1 cellular context compared by ENCODE assay signal in the genomic region with DNA sequence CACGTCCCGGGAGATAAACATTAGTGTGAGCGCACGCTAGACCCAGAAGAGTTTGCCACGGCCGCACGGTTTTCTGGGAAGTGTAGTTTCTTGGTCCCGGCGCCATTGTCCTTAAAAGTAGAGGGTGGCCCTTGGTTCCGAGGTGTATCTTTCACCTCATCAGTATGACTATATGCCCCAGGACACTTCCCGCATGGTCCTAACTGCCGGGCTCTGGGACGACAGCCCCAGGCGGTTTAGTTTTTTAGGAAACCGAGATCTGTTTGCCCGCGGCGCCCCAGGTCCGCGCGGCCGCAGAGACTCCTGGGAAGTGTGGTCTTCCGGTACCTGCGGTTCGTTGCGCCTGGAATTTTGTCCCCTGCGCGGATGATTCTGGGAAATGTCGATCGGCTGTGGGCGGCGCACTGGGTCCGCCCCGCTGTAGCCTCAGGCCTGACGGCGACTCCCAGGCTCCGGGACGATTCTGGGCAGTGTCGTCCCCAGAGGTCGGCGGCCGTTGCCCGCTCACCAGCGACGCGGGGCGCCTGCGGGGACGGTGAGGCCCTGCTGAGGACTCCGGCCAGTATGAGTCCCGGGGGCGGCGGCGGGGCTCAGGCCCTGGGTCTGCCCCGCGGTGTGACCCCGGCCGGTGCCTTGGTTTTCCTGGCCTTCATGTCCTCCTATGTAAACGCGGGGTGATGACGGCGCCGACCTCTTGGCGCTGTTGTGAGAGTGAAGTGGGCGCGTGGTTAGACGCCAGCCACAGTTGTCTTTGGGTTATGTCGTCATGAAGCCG.
TF ChIP-seq lines count a peak whose summit lies in the region.

Gene ZNF181 (plus strand): TSS at position 418 of the 775 bp plus-strand sequence. CDS start 795 bp downstream, outside the sequence.

TF ChIP-seq in K562, 482 proteins besides CTCF, POLR2A, EP300 and RAD21 (continued from another document and continues in another):
- TF ChIP-seq FOXO4 (CRISPR knock-in tag; IDR thresholded peaks at IDR 0.05) (no peak), CEBPB (tag; IDR thresholded peaks at IDR 0.05) (no peak), ZBTB17 (CRISPR knock-in tag; IDR thresholded peaks at IDR 0.05) (peak; percentile 84), E2F5 (CRISPR knock-in tag; IDR thresholded peaks at IDR 0.05) (no peak), XRCC3 (IDR thresholded peaks at IDR 0.05) (no peak), CREB3L1 (IDR thresholded peaks at IDR 0.05; ENCODE audit: borderline replicate concordance, low read depth) (peak; percentile 88), FIP1L1 (IDR thresholded peaks at IDR 0.05; ENCODE audit: low read depth, low read length, poor library complexity, severe bottlenecking) (no peak), PHF8 (IDR thresholded peaks at IDR 0.05; ENCODE audit: borderline replicate concordance, low read length) (peak; percentile 92; the same call in 1 of the 2 replicates), POLR3A (IDR thresholded peaks at IDR 0.05; ENCODE audit: borderline replicate concordance, extremely low read depth, insufficient read depth, insufficient read length) (no peak), KAT2B (IDR thresholded peaks at IDR 0.05; ENCODE audit: low read depth, low read length) (no peak), SNAPC5 (CRISPR knock-in tag; IDR thresholded peaks at IDR 0.05) (no peak), FUS (optimal IDR thresholded peaks at IDR 0.05; ENCODE audit: low read depth, low read length) (no peak), NBN (IDR thresholded peaks at IDR 0.05; ENCODE audit: low read depth) (peak; percentile 89), ZNF436 (CRISPR knock-in tag; IDR thresholded peaks at IDR 0.05) (no peak), USF2 (CRISPR knock-in tag; IDR thresholded peaks at IDR 0.05) (peak; percentile 11; the same call in 1 of the 2 replicates), FOXP1 (CRISPR knock-in tag; IDR thresholded peaks at IDR 0.05) (peak; percentile 52; the same call in 1 of the 2 replicates), EP400 (IDR thresholded peaks at IDR 0.05) (peak; percentile 91), NRF1 (conservative IDR thresholded peaks at IDR 0.05 in 1 of 2, IDR thresholded peaks at IDR 0.05 in 1 of 2) (peak; percentile 83 to 85), E2F8 (IDR thresholded peaks at IDR 0.05; ENCODE audit: low read depth, partially characterized antibody) (peak; percentile 86), MLLT1 (IDR thresholded peaks at IDR 0.05) (peak; percentile 72 to 90), TBP (optimal IDR thresholded peaks at IDR 0.05; ENCODE audit: low read depth, low read length) (peak; percentile 71), ZNF444 (CRISPR knock-in tag; IDR thresholded peaks at IDR 0.05) (no peak)
- TF ChIP-seq, protein P1, sequence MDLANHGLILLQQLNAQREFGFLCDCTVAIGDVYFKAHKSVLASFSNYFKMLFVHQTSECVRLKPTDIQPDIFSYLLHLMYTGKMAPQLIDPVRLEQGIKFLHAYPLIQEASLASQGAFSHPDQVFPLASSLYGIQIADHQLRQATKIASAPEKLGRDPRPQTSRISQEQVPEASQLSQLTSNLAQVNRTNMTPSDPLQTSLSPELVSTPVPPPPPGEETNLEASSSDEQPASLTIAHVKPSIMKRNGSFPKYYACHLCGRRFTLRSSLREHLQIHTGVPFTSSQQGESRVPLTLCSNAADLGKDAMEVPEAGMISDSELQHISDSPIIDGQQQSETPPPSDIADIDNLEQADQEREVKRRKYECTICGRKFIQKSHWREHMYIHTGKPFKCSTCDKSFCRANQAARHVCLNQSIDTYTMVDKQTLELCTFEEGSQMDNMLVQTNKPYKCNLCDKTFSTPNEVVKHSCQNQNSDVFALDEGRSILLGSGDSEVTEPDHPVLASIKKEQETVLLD (IDR thresholded peaks at IDR 0.05), result no peak
- TF ChIP-seq, protein P2, sequence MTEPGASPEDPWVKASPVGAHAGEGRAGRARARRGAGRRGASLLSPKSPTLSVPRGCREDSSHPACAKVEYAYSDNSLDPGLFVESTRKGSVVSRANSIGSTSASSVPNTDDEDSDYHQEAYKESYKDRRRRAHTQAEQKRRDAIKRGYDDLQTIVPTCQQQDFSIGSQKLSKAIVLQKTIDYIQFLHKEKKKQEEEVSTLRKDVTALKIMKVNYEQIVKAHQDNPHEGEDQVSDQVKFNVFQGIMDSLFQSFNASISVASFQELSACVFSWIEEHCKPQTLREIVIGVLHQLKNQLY (CRISPR knock-in tag; conservative IDR thresholded peaks at IDR 0.05), result 0 out of 4 replicates have a peak, but pooled peaks of 1 of the 2 experiments have one; percentile 52
- TF ChIP-seq, protein P3, sequence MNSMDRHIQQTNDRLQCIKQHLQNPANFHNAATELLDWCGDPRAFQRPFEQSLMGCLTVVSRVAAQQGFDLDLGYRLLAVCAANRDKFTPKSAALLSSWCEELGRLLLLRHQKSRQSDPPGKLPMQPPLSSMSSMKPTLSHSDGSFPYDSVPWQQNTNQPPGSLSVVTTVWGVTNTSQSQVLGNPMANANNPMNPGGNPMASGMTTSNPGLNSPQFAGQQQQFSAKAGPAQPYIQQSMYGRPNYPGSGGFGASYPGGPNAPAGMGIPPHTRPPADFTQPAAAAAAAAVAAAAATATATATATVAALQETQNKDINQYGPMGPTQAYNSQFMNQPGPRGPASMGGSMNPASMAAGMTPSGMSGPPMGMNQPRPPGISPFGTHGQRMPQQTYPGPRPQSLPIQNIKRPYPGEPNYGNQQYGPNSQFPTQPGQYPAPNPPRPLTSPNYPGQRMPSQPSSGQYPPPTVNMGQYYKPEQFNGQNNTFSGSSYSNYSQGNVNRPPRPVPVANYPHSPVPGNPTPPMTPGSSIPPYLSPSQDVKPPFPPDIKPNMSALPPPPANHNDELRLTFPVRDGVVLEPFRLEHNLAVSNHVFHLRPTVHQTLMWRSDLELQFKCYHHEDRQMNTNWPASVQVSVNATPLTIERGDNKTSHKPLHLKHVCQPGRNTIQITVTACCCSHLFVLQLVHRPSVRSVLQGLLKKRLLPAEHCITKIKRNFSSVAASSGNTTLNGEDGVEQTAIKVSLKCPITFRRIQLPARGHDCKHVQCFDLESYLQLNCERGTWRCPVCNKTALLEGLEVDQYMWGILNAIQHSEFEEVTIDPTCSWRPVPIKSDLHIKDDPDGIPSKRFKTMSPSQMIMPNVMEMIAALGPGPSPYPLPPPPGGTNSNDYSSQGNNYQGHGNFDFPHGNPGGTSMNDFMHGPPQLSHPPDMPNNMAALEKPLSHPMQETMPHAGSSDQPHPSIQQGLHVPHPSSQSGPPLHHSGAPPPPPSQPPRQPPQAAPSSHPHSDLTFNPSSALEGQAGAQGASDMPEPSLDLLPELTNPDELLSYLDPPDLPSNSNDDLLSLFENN (IDR thresholded peaks at IDR 0.05; ENCODE audit: low read depth in 2 of 2, low read length in 2 of 2), result peak in 1 of 2 experiments; percentile 51; a peak in 1 of 4 replicates
- TF ChIP-seq, protein P4, sequence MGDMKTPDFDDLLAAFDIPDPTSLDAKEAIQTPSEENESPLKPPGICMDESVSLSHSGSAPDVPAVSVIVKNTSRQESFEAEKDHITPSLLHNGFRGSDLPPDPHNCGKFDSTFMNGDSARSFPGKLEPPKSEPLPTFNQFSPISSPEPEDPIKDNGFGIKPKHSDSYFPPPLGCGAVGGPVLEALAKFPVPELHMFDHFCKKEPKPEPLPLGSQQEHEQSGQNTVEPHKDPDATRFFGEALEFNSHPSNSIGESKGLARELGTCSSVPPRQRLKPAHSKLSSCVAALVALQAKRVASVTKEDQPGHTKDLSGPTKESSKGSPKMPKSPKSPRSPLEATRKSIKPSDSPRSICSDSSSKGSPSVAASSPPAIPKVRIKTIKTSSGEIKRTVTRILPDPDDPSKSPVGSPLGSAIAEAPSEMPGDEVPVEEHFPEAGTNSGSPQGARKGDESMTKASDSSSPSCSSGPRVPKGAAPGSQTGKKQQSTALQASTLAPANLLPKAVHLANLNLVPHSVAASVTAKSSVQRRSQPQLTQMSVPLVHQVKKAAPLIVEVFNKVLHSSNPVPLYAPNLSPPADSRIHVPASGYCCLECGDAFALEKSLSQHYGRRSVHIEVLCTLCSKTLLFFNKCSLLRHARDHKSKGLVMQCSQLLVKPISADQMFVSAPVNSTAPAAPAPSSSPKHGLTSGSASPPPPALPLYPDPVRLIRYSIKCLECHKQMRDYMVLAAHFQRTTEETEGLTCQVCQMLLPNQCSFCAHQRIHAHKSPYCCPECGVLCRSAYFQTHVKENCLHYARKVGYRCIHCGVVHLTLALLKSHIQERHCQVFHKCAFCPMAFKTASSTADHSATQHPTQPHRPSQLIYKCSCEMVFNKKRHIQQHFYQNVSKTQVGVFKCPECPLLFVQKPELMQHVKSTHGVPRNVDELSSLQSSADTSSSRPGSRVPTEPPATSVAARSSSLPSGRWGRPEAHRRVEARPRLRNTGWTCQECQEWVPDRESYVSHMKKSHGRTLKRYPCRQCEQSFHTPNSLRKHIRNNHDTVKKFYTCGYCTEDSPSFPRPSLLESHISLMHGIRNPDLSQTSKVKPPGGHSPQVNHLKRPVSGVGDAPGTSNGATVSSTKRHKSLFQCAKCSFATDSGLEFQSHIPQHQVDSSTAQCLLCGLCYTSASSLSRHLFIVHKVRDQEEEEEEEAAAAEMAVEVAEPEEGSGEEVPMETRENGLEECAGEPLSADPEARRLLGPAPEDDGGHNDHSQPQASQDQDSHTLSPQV (IDR thresholded peaks at IDR 0.05), result peak; percentile 70; the same call in 1 of the 2 replicates
- TF ChIP-seq, protein P5, sequence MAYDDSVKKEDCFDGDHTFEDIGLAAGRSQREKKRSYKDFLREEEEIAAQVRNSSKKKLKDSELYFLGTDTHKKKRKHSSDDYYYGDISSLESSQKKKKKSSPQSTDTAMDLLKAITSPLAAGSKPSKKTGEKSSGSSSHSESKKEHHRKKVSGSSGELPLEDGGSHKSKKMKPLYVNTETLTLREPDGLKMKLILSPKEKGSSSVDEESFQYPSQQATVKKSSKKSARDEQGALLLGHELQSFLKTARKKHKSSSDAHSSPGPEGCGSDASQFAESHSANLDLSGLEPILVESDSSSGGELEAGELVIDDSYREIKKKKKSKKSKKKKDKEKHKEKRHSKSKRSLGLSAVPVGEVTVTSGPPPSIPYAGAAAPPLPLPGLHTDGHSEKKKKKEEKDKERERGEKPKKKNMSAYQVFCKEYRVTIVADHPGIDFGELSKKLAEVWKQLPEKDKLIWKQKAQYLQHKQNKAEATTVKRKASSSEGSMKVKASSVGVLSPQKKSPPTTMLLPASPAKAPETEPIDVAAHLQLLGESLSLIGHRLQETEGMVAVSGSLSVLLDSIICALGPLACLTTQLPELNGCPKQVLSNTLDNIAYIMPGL (CRISPR knock-in tag; IDR thresholded peaks at IDR 0.05), result peak; percentile 66; the same call in 1 of the 2 replicates
